Comparison of ENCODE assay signal across 14 cellular contexts in the genomic region with DNA sequence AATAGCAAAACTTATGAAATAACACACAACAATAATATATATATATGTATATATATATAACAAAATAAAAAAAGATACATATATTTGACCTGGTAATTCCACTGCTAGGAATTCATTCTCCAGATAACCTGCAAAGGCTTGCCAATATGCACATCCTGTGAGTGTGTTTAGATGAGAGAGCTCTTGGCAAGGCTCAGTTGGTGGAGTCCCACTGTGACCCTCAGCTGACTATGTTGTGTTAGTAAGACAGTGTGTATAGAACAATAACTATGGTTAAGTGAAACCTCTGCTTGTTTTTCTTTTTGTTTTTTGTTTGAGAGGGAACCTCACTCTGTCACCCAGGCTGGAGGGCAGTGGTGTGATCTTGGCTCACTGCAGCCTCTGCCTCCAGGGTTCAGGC. TPM values are rescaled to one million over a fixed set of nuclear protein-coding genes. Genes with fewer than 3 reads are reported as not detected.
A peak's percentile ranks its signal among the peaks of the same experiment; 100 is the strongest.
DNase-seq lines count a peak whose midpoint lies in the region; ATAC-seq and TF ChIP-seq lines count a peak whose summit lies in the region.
"Had no signal": no experiment of that assay in that cellular context is flagged by ENCODE, and none has a peak within 500 bp of the region (broad histone marks: within the 10 kb centered on the region; RNA-seq: fewer than 3 reads in every experiment).

No MANE protein-coding gene starts in this region.

- H3K4me3 ChIP-seq in choroid plexus epithelial cell (ENCODE audit: low read depth, low read length), result no peak overlapping the region
- H3K4me3 ChIP-seq: BLaER1 had no signal

- TF ChIP-seq CTCF in choroid plexus epithelial cell (conservative IDR thresholded peaks at IDR 0.05; ENCODE audit: low read depth, low read length), result no peak

- no peak for ATAC-seq in HG03342 (IDR thresholded peaks at IDR 0.05; ENCODE audit: unreplicated experiment)

- DNase-seq in NCI-H2081 (lab: John Stamatoyannopoulos, UW) (peak; percentile 2 to 66), NCI-H2081 treated with DMSO at 0.1 percent for 48 hours (lab: John Stamatoyannopoulos, UW) (no peak), NCI-H69 (lab: John Stamatoyannopoulos, UW) (peak; percentile 28), choroid plexus epithelial cell (ENCODE audit: low read depth) (peak; percentile 67), lung microvascular endothelial cell (ENCODE audit: low read depth in 2 of 2) (peak; percentile 39 to 78), ureter (ENCODE audit: low spot score) (no peak), nucleus accumbens (lab: John Stamatoyannopoulos, UW) (no peak)
- DNase-seq: MM.1S, NCI-H1417, NCI-H2171, NCI-H510A, SHP77 had no signal

RNA-seq across cellular contexts. Expression of a gene that starts 39.5 kb away (rescaled TPM):
- total RNA-seq in lung microvascular endothelial cell (78.8 and 124 TPM in 2 replicates), ureter (179 TPM)

Comparison
In these comparisons a context has a peak if more than half of its experiments do, and no peak if none do; other contexts are left out.
1. DNase-seq: peak in NCI-H2081 (2 of 2), NCI-H69 (single experiment), choroid plexus epithelial cell (single experiment) and lung microvascular endothelial cell (2 of 2); none in NCI-H2081 treated with DMSO at 0.1 percent for 48 hours (single experiment), ureter (single experiment) and nucleus accumbens (0 of 56).